In genomic region chr9:121281614-121282291, GRCh38 we compare ENCODE assay signal across 8 cellular contexts. TPM values are rescaled to one million over a fixed set of nuclear protein-coding genes. Genes with fewer than 3 reads are reported as not detected.
DNase-seq lines count a peak whose midpoint lies in the region; ATAC-seq and TF ChIP-seq lines count a peak whose summit lies in the region.

No MANE protein-coding gene starts in this region.

- H3K9me3 ChIP-seq in body of pancreas (no peaks in the 10 kb centered on the region), thyroid gland (no peaks in the 10 kb centered on the region)

- ATAC-seq in body of pancreas (peak; percentile 81), GM21737 (IDR thresholded peaks at IDR 0.05; ENCODE audit: unreplicated experiment) (no peak)

- intact Hi-C loops in body of pancreas (cut with DNase I) (no loop called here), thyroid gland (cut with DNase I) (no loop called here)

- H3K36me3 ChIP-seq in body of pancreas (replicated peaks in 1 of 2; ENCODE audit: insufficient read depth in 1 of 2, low read depth in 2 of 2) (no peaks in the 10 kb centered on the region), thyroid gland (no peaks in the 10 kb centered on the region), brain microvascular endothelial cell (replicated peaks) (peaks cover 2% of the 10 kb centered on the region)

- peak in 1 of 7 experiments; percentile 6 for TF ChIP-seq CTCF in body of pancreas (IDR thresholded peaks at IDR 0.05)
- no peak for TF ChIP-seq CTCF in thyroid gland (IDR thresholded peaks at IDR 0.05)
- no peak for TF ChIP-seq CTCF in brain microvascular endothelial cell (IDR thresholded peaks at IDR 0.05; ENCODE audit: low read depth, low read length, missing control alignments)

- peak; percentile 3 to 57 (median 53) for DNase-seq in NCI-H1417 (lab: John Stamatoyannopoulos, UW)
- no peak for DNase-seq in NCI-H1417 treated with DMSO at 0.1 percent for 48 hours (lab: John Stamatoyannopoulos, UW)
- peak; percentile 86 to 98 (median 89) for DNase-seq in body of pancreas
- peak; percentile 97 to 98 for DNase-seq in thyroid gland
- DNase-seq in central memory CD4-positive, alpha-beta T cell: no peak
- DNase-seq in brain microvascular endothelial cell: no peak

- H3K4me3 ChIP-seq in body of pancreas: no peak overlapping the region
- H3K4me3 ChIP-seq in thyroid gland (replicated peaks in 1 of 3): no peak overlapping the region
- H3K4me3 ChIP-seq in brain microvascular endothelial cell (ENCODE audit: low read depth, low read length): no peak overlapping the region

- TF ChIP-seq POLR2A in body of pancreas (IDR thresholded peaks at IDR 0.05): peak in 2 of 3 donors; percentile 11 to 34
- peak in 1 of 2 donors; percentile 15 for TF ChIP-seq POLR2A in thyroid gland (IDR thresholded peaks at IDR 0.05)

- no peaks in the 10 kb centered on the region for H3K27me3 ChIP-seq in body of pancreas
- H3K27me3 ChIP-seq in layer of hippocampus (ENCODE audit: control insufficient read depth, insufficient read depth, low read length): no peaks in the 10 kb centered on the region
- H3K27me3 ChIP-seq in thyroid gland: no peaks in the 10 kb centered on the region
- H3K27me3 ChIP-seq in brain microvascular endothelial cell (replicated peaks): no peaks in the 10 kb centered on the region

- WGBS in body of pancreas, 2 donors: 18 to 29% methylated on average over 9 to 10 of the region's 10 CpGs
- 20 to 25% methylated on average over 10 of the region's 10 CpGs for WGBS in thyroid gland, 2 donors

- in situ Hi-C loops in brain microvascular endothelial cell (cut with HindIII; ENCODE audit: low pct_ligation_motif_present, low sequenced_read_pairs): no loop called here

- H3K4me1 ChIP-seq in body of pancreas (peaks cover 63% of the 10 kb centered on the region), thyroid gland (peaks cover 67 to 97% of the 10 kb centered on the region in 2 donors)

- H3K27ac ChIP-seq in body of pancreas: peak overlapping the region; percentile 83 to 99 (median 92)
- peak overlapping the region; percentile 99 for H3K27ac ChIP-seq in layer of hippocampus (ENCODE audit: low read depth, low read length)
- H3K27ac ChIP-seq in thyroid gland: peak overlapping the region; percentile 84 to 95 (median 93)
- H3K27ac ChIP-seq in brain microvascular endothelial cell: no peak overlapping the region

RNA-seq across cellular contexts. Expression of gene GSN, which starts 13.8 kb away (rescaled TPM):
- total RNA-seq in body of pancreas: 100 to 1,000 TPM; 328 to 753 TPM
- total RNA-seq in thyroid gland: 1,000 to 10,000 TPM; 1,151 to 1,624 (median 1,443) TPM

Comparison
In these comparisons a context has a peak if more than half of its experiments do, and no peak if none do; other contexts are left out.
1. DNase-seq: peak in NCI-H1417 (3 of 3), body of pancreas (4 of 4) and thyroid gland (2 of 2); none in NCI-H1417 treated with DMSO at 0.1 percent for 48 hours (single experiment), central memory CD4-positive, alpha-beta T cell (single experiment) and brain microvascular endothelial cell (single experiment).